8 cellular contexts compared by ENCODE assay signal in the genomic region with DNA sequence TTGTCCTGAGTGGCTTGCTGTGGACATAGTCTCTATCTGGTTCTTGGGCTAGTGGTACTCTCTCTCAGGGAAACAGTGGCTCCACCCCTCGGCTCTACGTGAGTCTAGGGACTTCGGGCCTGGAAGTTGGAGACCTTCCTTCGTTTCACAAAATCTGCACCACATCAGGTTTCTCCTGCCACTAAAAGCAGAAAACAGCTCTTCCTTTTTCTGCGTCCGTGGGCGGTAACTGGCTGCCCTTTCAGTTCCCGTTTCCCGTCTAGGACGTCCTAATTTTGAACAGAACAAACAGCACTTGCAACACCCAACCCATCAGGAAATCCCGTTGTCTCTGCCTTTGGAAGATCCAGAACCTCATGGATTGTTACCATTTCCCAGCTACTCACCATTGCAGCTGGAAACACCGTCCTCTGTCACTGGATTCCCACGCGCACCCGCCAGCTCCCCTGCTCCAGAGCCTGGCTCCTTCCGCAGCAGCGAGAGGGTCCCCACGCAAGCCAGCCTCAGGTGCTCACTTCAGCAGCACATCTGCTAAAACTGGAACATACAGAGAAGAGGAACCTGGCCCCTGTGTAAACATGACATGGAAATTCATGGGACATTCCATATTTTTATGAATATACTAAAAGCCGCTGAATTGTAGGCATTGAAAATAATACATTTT.
A peak's percentile ranks its signal among the peaks of the same experiment; 100 is the strongest.
DNase-seq lines count a peak whose midpoint lies in the region; ATAC-seq and TF ChIP-seq lines count a peak whose summit lies in the region.

No MANE protein-coding gene starts in this region.

- no peak overlapping the region for H3K4me2 ChIP-seq in SK-N-SH

- no peak overlapping the region for H3K9ac ChIP-seq in SK-N-SH

- H3K4me1 ChIP-seq in sigmoid colon (peaks cover 0 to 17% (median 7%) of the 10 kb centered on the region in 4 donors), SK-N-SH (ENCODE audit: control insufficient read depth in 1 of 2, insufficient read depth in 2 of 2, low read depth in 1 of 2, low read length in 1 of 2) (peaks cover 0 to 3% of the 10 kb centered on the region in 2 experiments; a peak in 2 of 4 replicates)

- no peak overlapping the region for H3K27ac Mint-ChIP-seq in activated CD4-positive, alpha-beta T cell treated with anti-CD3 and anti-CD28 coated beads, Interleukin-2, amount 10 ng/mL, durations not matched to agents 24 days and 14 days

- H3K4me1 Mint-ChIP-seq in activated CD4-positive, alpha-beta T cell treated with anti-CD3 and anti-CD28 coated beads, Interleukin-2, amount 10 ng/mL, durations not matched to agents 24 days and 14 days, result peaks cover 8% of the 10 kb centered on the region

- no peaks in the 10 kb centered on the region for H3K27me3 ChIP-seq in sigmoid colon
- H3K27me3 ChIP-seq in SK-N-SH (ENCODE audit: insufficient read depth), result no peaks in the 10 kb centered on the region

- H3K4me3 ChIP-seq in coronary artery (peak overlapping the region; percentile 35), sigmoid colon (no peak overlapping the region), SK-N-SH (ENCODE audit: low read depth in 2 of 2, low read length in 1 of 2) (no peak overlapping the region)

- TF ChIP-seq EP300 in sigmoid colon (IDR thresholded peaks at IDR 0.05), result no peak
- TF ChIP-seq EP300 in SK-N-SH (IDR thresholded peaks at IDR 0.05; ENCODE audit: borderline replicate concordance in 1 of 2, low read depth in 1 of 2, low read length in 1 of 2), result no peak

- H2AFZ ChIP-seq in SK-N-SH (ENCODE audit: low read depth), result no peak overlapping the region

- no peaks in the 10 kb centered on the region for H3K9me2 ChIP-seq in SK-N-SH

- H3K27me3 Mint-ChIP-seq in activated CD4-positive, alpha-beta T cell treated with anti-CD3 and anti-CD28 coated beads, Interleukin-2, amount 10 ng/mL, durations not matched to agents 24 days and 14 days, result peaks cover 24% of the 10 kb centered on the region

- H3K9me3 ChIP-seq in sigmoid colon (no peaks in the 10 kb centered on the region), SK-N-SH (no peaks in the 10 kb centered on the region)

- 53 to 70% methylated on average over 19 of the region's 19 CpGs for WGBS in sigmoid colon, 2 donors
- WGBS in SK-N-SH (ENCODE audit: low lambda C conversion rate), result 96% methylated on average over 19 of the region's 19 CpGs

- CTCF ChIA-PET in SK-N-SH (lab: Yijun Ruan, JAX), result no interaction called here

- TF ChIP-seq RAD21 in SK-N-SH (IDR thresholded peaks at IDR 0.05; ENCODE audit: low read length), result no peak

- no peak for TF ChIP-seq POLR2A in sigmoid colon (IDR thresholded peaks at IDR 0.05)

- no peak overlapping the region for H3K4me3 Mint-ChIP-seq in activated CD4-positive, alpha-beta T cell treated with anti-CD3 and anti-CD28 coated beads, Interleukin-2, amount 10 ng/mL, durations not matched to agents 24 days and 14 days

- H3K36me3 Mint-ChIP-seq in activated CD4-positive, alpha-beta T cell treated with anti-CD3 and anti-CD28 coated beads, Interleukin-2, amount 10 ng/mL, durations not matched to agents 24 days and 14 days (ENCODE audit: low read depth), result no peaks in the 10 kb centered on the region

- ATAC-seq in GM19035 (IDR thresholded peaks at IDR 0.05; ENCODE audit: unreplicated experiment) (peak; percentile 72), HG03103 (IDR thresholded peaks at IDR 0.05; ENCODE audit: low read depth, unreplicated experiment) (peak; percentile 83)

- H3K9me3 Mint-ChIP-seq in activated CD4-positive, alpha-beta T cell treated with anti-CD3 and anti-CD28 coated beads, Interleukin-2, amount 10 ng/mL, durations not matched to agents 24 days and 14 days, result no peaks in the 10 kb centered on the region

- H3K36me3 ChIP-seq in sigmoid colon (no peaks in the 10 kb centered on the region), SK-N-SH (replicated peaks in 1 of 2; ENCODE audit: control insufficient read depth in 1 of 2, insufficient read depth in 2 of 2, low read length in 1 of 2) (no peaks in the 10 kb centered on the region)

- intact Hi-C loops in sigmoid colon (cut with DNase I), result loop anchor here (5.0 kb wide), 2 partner anchors 138 to 248 kb away; no protein-coding TSS in a partner anchor
- intact Hi-C loops in activated CD4-positive, alpha-beta T cell treated with anti-CD3 and anti-CD28 coated beads, Interleukin-2, amount 10 ng/mL, durations not matched to agents 24 days and 14 days (cut with micrococcal nuclease), result no loop called here

- peak; percentile 84 for DNase-seq in coronary artery (ENCODE audit: low spot score)
- peak; percentile 87 for DNase-seq in sigmoid colon
- DNase-seq in NCI-H226, result no peak
- no peak for DNase-seq in activated CD4-positive, alpha-beta T cell treated with anti-CD3 and anti-CD28 coated beads, Interleukin-2, amount 10 ng/mL, durations not matched to agents 24 days and 14 days
- DNase-seq in NCI-H2196 treated with DMSO at 0.1 percent for 48 hours (lab: John Stamatoyannopoulos, UW; ENCODE audit: unreplicated experiment), result no peak
- no peak for DNase-seq in SK-N-SH

- POLR2A ChIA-PET in SK-N-SH (lab: Yijun Ruan, JAX), result no interaction called here

- H3F3A ChIP-seq in SK-N-SH (replicated peaks; ENCODE audit: insufficient read depth), result no peaks in the 10 kb centered on the region

- no peak for TF ChIP-seq CTCF in coronary artery (IDR thresholded peaks at IDR 0.05)
- TF ChIP-seq CTCF in sigmoid colon (IDR thresholded peaks at IDR 0.05), result no peak
- no peak for TF ChIP-seq CTCF in SK-N-SH (IDR thresholded peaks at IDR 0.05)

- H4K20me1 ChIP-seq in SK-N-SH (ENCODE audit: insufficient read depth), result no peaks in the 10 kb centered on the region

- peak overlapping the region; percentile 7 to 82 for H3K27ac ChIP-seq in coronary artery
- H3K27ac ChIP-seq in sigmoid colon, result peak overlapping the region; percentile 54 to 66 (median 60)
- H3K27ac ChIP-seq in SK-N-SH (ENCODE audit: low read depth in 2 of 2, low read length in 1 of 2), result no peak overlapping the region

- H3K79me2 ChIP-seq in SK-N-SH (ENCODE audit: insufficient read depth), result no peaks in the 10 kb centered on the region

TF ChIP-seq in SK-N-SH, 30 proteins besides CTCF, POLR2A, EP300 and RAD21:
- TF ChIP-seq, protein P1, sequence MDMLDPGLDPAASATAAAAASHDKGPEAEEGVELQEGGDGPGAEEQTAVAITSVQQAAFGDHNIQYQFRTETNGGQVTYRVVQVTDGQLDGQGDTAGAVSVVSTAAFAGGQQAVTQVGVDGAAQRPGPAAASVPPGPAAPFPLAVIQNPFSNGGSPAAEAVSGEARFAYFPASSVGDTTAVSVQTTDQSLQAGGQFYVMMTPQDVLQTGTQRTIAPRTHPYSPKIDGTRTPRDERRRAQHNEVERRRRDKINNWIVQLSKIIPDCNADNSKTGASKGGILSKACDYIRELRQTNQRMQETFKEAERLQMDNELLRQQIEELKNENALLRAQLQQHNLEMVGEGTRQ (IDR thresholded peaks at IDR 0.05; ENCODE audit: borderline replicate concordance, low read depth, low read length), result no peak
- no peak for TF ChIP-seq MXI1 (IDR thresholded peaks at IDR 0.05; ENCODE audit: low read depth, low read length)
- TF ChIP-seq, protein P2, sequence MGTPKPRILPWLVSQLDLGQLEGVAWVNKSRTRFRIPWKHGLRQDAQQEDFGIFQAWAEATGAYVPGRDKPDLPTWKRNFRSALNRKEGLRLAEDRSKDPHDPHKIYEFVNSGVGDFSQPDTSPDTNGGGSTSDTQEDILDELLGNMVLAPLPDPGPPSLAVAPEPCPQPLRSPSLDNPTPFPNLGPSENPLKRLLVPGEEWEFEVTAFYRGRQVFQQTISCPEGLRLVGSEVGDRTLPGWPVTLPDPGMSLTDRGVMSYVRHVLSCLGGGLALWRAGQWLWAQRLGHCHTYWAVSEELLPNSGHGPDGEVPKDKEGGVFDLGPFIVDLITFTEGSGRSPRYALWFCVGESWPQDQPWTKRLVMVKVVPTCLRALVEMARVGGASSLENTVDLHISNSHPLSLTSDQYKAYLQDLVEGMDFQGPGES (IDR thresholded peaks at IDR 0.05; ENCODE audit: low read depth, low read length), result no peak
- TF ChIP-seq TCF12 (IDR thresholded peaks at IDR 0.05), result no peak
- no peak for TF ChIP-seq SIN3A (IDR thresholded peaks at IDR 0.05; ENCODE audit: borderline replicate concordance, low read depth, low read length)
- TF ChIP-seq, protein P3, sequence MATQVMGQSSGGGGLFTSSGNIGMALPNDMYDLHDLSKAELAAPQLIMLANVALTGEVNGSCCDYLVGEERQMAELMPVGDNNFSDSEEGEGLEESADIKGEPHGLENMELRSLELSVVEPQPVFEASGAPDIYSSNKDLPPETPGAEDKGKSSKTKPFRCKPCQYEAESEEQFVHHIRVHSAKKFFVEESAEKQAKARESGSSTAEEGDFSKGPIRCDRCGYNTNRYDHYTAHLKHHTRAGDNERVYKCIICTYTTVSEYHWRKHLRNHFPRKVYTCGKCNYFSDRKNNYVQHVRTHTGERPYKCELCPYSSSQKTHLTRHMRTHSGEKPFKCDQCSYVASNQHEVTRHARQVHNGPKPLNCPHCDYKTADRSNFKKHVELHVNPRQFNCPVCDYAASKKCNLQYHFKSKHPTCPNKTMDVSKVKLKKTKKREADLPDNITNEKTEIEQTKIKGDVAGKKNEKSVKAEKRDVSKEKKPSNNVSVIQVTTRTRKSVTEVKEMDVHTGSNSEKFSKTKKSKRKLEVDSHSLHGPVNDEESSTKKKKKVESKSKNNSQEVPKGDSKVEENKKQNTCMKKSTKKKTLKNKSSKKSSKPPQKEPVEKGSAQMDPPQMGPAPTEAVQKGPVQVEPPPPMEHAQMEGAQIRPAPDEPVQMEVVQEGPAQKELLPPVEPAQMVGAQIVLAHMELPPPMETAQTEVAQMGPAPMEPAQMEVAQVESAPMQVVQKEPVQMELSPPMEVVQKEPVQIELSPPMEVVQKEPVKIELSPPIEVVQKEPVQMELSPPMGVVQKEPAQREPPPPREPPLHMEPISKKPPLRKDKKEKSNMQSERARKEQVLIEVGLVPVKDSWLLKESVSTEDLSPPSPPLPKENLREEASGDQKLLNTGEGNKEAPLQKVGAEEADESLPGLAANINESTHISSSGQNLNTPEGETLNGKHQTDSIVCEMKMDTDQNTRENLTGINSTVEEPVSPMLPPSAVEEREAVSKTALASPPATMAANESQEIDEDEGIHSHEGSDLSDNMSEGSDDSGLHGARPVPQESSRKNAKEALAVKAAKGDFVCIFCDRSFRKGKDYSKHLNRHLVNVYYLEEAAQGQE (IDR thresholded peaks at IDR 0.05; ENCODE audit: low read depth, low read length), result no peak
- no peak for TF ChIP-seq TAF1 (IDR thresholded peaks at IDR 0.05; ENCODE audit: borderline replicate concordance, low read depth, low read length)
- TF ChIP-seq NFIC (IDR thresholded peaks at IDR 0.05; ENCODE audit: borderline replicate concordance), result no peak

Comparison
In these comparisons a context has a peak if more than half of its experiments do, and no peak if none do; other contexts are left out.
1. DNase-seq: peak in coronary artery (single experiment) and sigmoid colon (single experiment); none in NCI-H226 (single experiment), activated CD4-positive, alpha-beta T cell treated with anti-CD3 and anti-CD28 coated beads, Interleukin-2, amount 10 ng/mL, durations not matched to agents 24 days and 14 days (single experiment), NCI-H2196 treated with DMSO at 0.1 percent for 48 hours (single experiment) and SK-N-SH (single experiment).
2. H3K27ac ChIP-seq: peak in coronary artery (2 of 2) and sigmoid colon (4 of 4); none in SK-N-SH (0 of 2).